In genomic region chr12:120115692-120116442, GRCh38 we compare ENCODE assay signal across 8 cellular contexts. TPM values are rescaled to one million over a fixed set of nuclear protein-coding genes. Genes with fewer than 3 reads are reported as not detected.
A peak's percentile ranks its signal among the peaks of the same experiment; 100 is the strongest.
DNase-seq lines count a peak whose midpoint lies in the region; ATAC-seq and TF ChIP-seq lines count a peak whose summit lies in the region.

No MANE protein-coding gene starts in this region.

- peaks cover 11% of the 10 kb centered on the region for H3K36me3 ChIP-seq in HUES6 (ENCODE audit: control insufficient read depth, insufficient read depth, low read length)
- H3K36me3 ChIP-seq in trophoblast cell (ENCODE audit: control insufficient read depth in 1 of 2, insufficient read depth in 2 of 2, low read length in 2 of 2) = peaks cover 12% of the 10 kb centered on the region in 2 experiments

- H3K27me3 ChIP-seq in HUES6 (ENCODE audit: control insufficient read depth, insufficient read depth, low read length) (no peaks in the 10 kb centered on the region), trophoblast cell (ENCODE audit: insufficient read depth, low read length) (no peaks in the 10 kb centered on the region)

- peak overlapping the region; percentile 42 for H2BK5ac ChIP-seq in trophoblast cell (ENCODE audit: low read depth, low read length, poor library complexity)

- H4K91ac ChIP-seq in trophoblast cell (ENCODE audit: low read depth, low read length) = peak overlapping the region; percentile 45

- peaks cover 9% of the 10 kb centered on the region for H3K36me3 Mint-ChIP-seq in WTC11

- H3K14ac ChIP-seq in trophoblast cell (ENCODE audit: low read length) = peak overlapping the region; percentile 91

- POLR2A ChIA-PET in WTC11 (lab: Charles Lee) = interaction anchor here (0.5 to 3.3 kb wide), 9 partner anchors 9 to 176 kb away, joined by 3 to 23 read pairs (median 7); partner anchors contain the start of genes RNU4-2 and RPLP0

- H2AK5ac ChIP-seq in trophoblast cell (ENCODE audit: low read length) = peak overlapping the region; percentile 97

- H3K4me2 ChIP-seq in trophoblast cell (ENCODE audit: low read length) = peak overlapping the region; percentile 70

- H3K4me1 Mint-ChIP-seq in WTC11 = peaks cover 39% of the 10 kb centered on the region

- CTCF ChIA-PET in WTC11 (lab: Charles Lee) = interaction anchor here (1.2 to 5.4 kb wide), 5 partner anchors 22 to 150 kb away, joined by 3 to 48 read pairs (median 8); partner anchors contain the start of gene PXN

- no peaks in the 10 kb centered on the region; the same call in 1 of the 2 replicates for H3K27me3 Mint-ChIP-seq in WTC11 (ENCODE audit: low read depth)

- H2BK12ac ChIP-seq in trophoblast cell (ENCODE audit: low read length) = peak overlapping the region; percentile 8

- no peaks in the 10 kb centered on the region for H3K9me3 ChIP-seq in HUES6 (ENCODE audit: control insufficient read depth, insufficient read depth, low read depth, low read length)
- H3K9me3 ChIP-seq in trophoblast cell (ENCODE audit: insufficient read depth, low read depth, low read length) = no peaks in the 10 kb centered on the region

- H3K4me3 ChIP-seq in HUES6 (ENCODE audit: low read depth, low read length) (peak overlapping the region; percentile 68), fibroblast of pulmonary artery (replicated peaks; ENCODE audit: low read depth, low read length) (peak overlapping the region; percentile 68), trophoblast cell (ENCODE audit: low read depth, low read length) (peak overlapping the region; percentile 83)

- H3K4me1 ChIP-seq in HUES6 (ENCODE audit: control insufficient read depth, insufficient read depth, low read length) = peaks cover 25% of the 10 kb centered on the region
- peaks cover 8 to 13% of the 10 kb centered on the region in 2 experiments for H3K4me1 ChIP-seq in trophoblast cell (ENCODE audit: control insufficient read depth in 1 of 2, insufficient read depth in 2 of 2, low read length in 2 of 2)

- H2BK120ac ChIP-seq in trophoblast cell (ENCODE audit: insufficient read depth, low read length, poor library complexity) = peak overlapping the region; percentile 52

- H3K9me3 Mint-ChIP-seq in WTC11 = no peaks in the 10 kb centered on the region

- peak; percentile 11 for ATAC-seq in WTC11
- ATAC-seq in HG03571 (IDR thresholded peaks at IDR 0.05; ENCODE audit: unreplicated experiment) = no peak

- peak overlapping the region; percentile 85 for H4K8ac ChIP-seq in trophoblast cell (ENCODE audit: low read depth, low read length)

- TF ChIP-seq CTCF in WTC11 (IDR thresholded peaks at IDR 0.05) = no peak
- TF ChIP-seq CTCF in fibroblast of pulmonary artery (IDR thresholded peaks at IDR 0.05; ENCODE audit: low read length, missing control alignments) = no peak

- peak; percentile 29 for DNase-seq in activated T-cell treated with anti-CD3 and anti-CD28 coated beads for 48 hours (ENCODE audit: low read depth)
- no peak for DNase-seq in activated T-cell treated with anti-CD3 and anti-CD28 coated beads, Interleukin-2, amount 50 U/mL, for 1 hour
- DNase-seq in WTC11 (ENCODE audit: low spot score) = peak; percentile 48
- peak; percentile 47 for DNase-seq in fibroblast of pulmonary artery (ENCODE audit: low read depth)
- peak in 1 of 2 donors; percentile 42 for DNase-seq in trophoblast cell
- DNase-seq in GF-D8 (lab: John Stamatoyannopoulos, UW) = no peak

- H3K4me3 Mint-ChIP-seq in WTC11 = peak overlapping the region; percentile 93

- peaks cover 9% of the 10 kb centered on the region for H3K79me1 ChIP-seq in trophoblast cell (ENCODE audit: low read length)

- no CpG with 5 or more reads among the region's 31 CpGs for WGBS in trophoblast cell (ENCODE audit: extremely low coverage, insufficient coverage, insufficient read length)

- H3K27ac ChIP-seq in HUES6 (ENCODE audit: low read depth, low read length) = no peak overlapping the region
- no peak overlapping the region for H3K27ac ChIP-seq in trophoblast cell (ENCODE audit: low read depth, low read length)

- peak overlapping the region; percentile 95 for H3K27ac Mint-ChIP-seq in WTC11

- peak overlapping the region; percentile 30 for H2AFZ ChIP-seq in trophoblast cell (ENCODE audit: insufficient read depth, low read length, poor library complexity)

- H3K4ac ChIP-seq in trophoblast cell (ENCODE audit: low read depth, low read length) = peak overlapping the region; percentile 98

- H3K18ac ChIP-seq in trophoblast cell (ENCODE audit: low read length) = peak overlapping the region; percentile 91

- H3K79me2 ChIP-seq in trophoblast cell (ENCODE audit: control insufficient read depth, insufficient read depth, low read length, poor library complexity) = peaks cover 31% of the 10 kb centered on the region

- H4K12ac ChIP-seq in trophoblast cell (ENCODE audit: low read depth, low read length) = peak overlapping the region; percentile 67

- H3K23ac ChIP-seq in trophoblast cell (ENCODE audit: low read length) = no peak overlapping the region

- H3K9ac ChIP-seq in HUES6 (ENCODE audit: low read length) = peak overlapping the region; percentile 75
- H3K9ac ChIP-seq in trophoblast cell (ENCODE audit: low read length) = peak overlapping the region; percentile 73

TF ChIP-seq in WTC11, 78 proteins besides CTCF, POLR2A, EP300 and RAD21:
- 0 out of 2 replicates have a peak, but pooled peaks have one; percentile 64 for TF ChIP-seq GTF2I (CRISPR knock-in tag; conservative IDR thresholded peaks at IDR 0.05)
- TF ChIP-seq MXD4 (CRISPR knock-in tag; IDR thresholded peaks at IDR 0.05; ENCODE audit: borderline replicate concordance) = no peak
- 0 out of 2 replicates have a peak, but pooled peaks have one; percentile 16 for TF ChIP-seq MAX (CRISPR knock-in tag; IDR thresholded peaks at IDR 0.05)
- peak; percentile 57; the same call in 1 of the 2 replicates for TF ChIP-seq ESRRA (CRISPR knock-in tag; IDR thresholded peaks at IDR 0.05; ENCODE audit: borderline replicate concordance)

RNA-seq across cellular contexts. Expression of gene RAB35, which starts 0.7 kb away (rescaled TPM):
- 44.2 to 47.6 TPM (median 44.5 TPM) in 3 replicates for total RNA-seq in WTC11 (2021)
- polyA plus RNA-seq in trophoblast cell (2013) = 46.0 and 48.9 TPM in 2 replicates

Comparison
In these comparisons a context has a peak if more than half of its experiments do, and no peak if none do; other contexts are left out.
1. DNase-seq: peak in activated T-cell treated with anti-CD3 and anti-CD28 coated beads for 48 hours (single experiment), WTC11 (single experiment) and fibroblast of pulmonary artery (single experiment); none in activated T-cell treated with anti-CD3 and anti-CD28 coated beads, Interleukin-2, amount 50 U/mL, for 1 hour (single experiment) and GF-D8 (single experiment).
2. Peak in every context shown above with its lines, with median percentiles within 50 percentile points of each other: H3K4me3 ChIP-seq.